8 cellular contexts compared by ENCODE assay signal in the genomic region with DNA sequence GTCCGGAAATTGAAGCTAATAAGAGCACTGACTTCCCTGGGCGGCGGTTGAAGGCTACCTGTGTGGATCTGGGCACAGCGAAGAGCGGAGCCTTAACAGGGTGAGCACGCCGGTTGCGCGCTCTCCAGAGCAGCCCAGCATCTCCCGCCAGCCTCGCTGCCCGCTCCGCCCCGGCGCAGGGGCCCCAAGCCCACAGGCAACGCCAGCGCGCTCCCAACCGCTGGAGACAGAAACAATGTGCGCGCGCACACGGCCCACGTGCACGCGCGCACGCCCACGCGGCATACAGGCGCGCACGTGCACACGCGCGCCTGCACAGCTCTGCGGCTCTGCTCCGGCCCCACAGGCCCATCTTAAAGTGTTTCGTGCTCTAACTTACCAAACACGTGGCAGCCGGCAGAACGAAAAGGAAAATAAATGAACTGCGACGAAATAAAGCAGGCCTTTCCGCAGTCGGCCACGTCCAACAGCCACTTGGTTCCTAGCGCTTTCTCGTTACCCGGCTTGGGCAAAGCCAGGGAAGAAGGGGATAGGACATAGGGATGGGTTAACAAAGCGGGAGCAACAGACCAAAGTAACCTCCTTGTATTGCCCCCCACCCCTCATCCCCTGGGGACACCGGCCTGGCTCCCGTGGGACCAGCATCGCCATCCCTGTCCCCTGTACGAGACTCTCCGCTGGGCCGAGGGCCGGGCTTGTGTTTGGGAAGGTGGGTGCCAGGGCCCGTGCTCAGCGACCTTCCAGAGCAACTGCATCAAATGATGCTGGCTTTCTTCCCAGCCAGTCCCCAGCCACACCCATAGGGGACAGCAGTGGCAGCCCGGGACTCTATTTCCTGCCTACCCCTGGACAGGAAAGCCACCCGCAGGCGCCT.
DNase-seq lines count a peak whose midpoint lies in the region; ATAC-seq, FAIRE-seq and TF ChIP-seq lines count a peak whose summit lies in the region.

No MANE protein-coding gene starts in this region.

- intact Hi-C loops in activated CD4-positive, alpha-beta T cell treated with anti-CD3 and anti-CD28 coated beads for 36 hours (cut with DNase I, micrococcal nuclease), result loop anchor here (1.0 to 5.0 kb wide), 4 partner anchors 102 to 204 kb away; a partner anchor contains a TSS
- intact Hi-C loops in left ventricle myocardium superior (cut with micrococcal nuclease), result no loop called here
- intact Hi-C loops in pancreas (cut with DNase I), result no loop called here

- H3K27me3 ChIP-seq in pancreas, result peaks cover 0 to 3% (median 0%) of the 10 kb centered on the region in 4 donors

- TF ChIP-seq CTCF in pancreas (IDR thresholded peaks at IDR 0.05), result no peak

- no peak for FAIRE-seq in pancreas (lab: Jason Lieb, UNC)

- H3K27ac Mint-ChIP-seq in activated CD4-positive, alpha-beta T cell treated with anti-CD3 and anti-CD28 coated beads for 36 hours, result no peak overlapping the region

- H3K9me3 ChIP-seq in pancreas, result no peaks in the 10 kb centered on the region

- H3K4me3 Mint-ChIP-seq in activated CD4-positive, alpha-beta T cell treated with anti-CD3 and anti-CD28 coated beads for 36 hours, result peak overlapping the region; percentile 63

- H3K27me3 Mint-ChIP-seq in activated CD4-positive, alpha-beta T cell treated with anti-CD3 and anti-CD28 coated beads for 36 hours, result peaks cover 42% of the 10 kb centered on the region

- H3K4me1 Mint-ChIP-seq in activated CD4-positive, alpha-beta T cell treated with anti-CD3 and anti-CD28 coated beads for 36 hours, result peaks cover 8% of the 10 kb centered on the region

- POLR2A ChIA-PET in activated CD4-positive, alpha-beta T cell treated with anti-CD3 and anti-CD28 coated beads for 36 hours (lab: Charles Lee), result no interaction called here

- no peaks in the 10 kb centered on the region for H3K9me3 Mint-ChIP-seq in activated CD4-positive, alpha-beta T cell treated with anti-CD3 and anti-CD28 coated beads for 36 hours (ENCODE audit: low read depth)

- CTCF ChIA-PET in activated CD4-positive, alpha-beta T cell treated with anti-CD3 and anti-CD28 coated beads for 36 hours (lab: Charles Lee), result interaction anchor here (1.5 kb wide), 1 partner anchor 17 kb away, joined by 3 read pairs; no protein-coding TSS in a partner anchor

- peaks cover 0 to 5% (median 0%) of the 10 kb centered on the region in 3 donors for H3K4me1 ChIP-seq in pancreas

- peak; percentile 84 for ATAC-seq in activated CD4-positive, alpha-beta T cell treated with anti-CD3 and anti-CD28 coated beads for 36 hours
- ATAC-seq in left ventricle myocardium superior (peak; percentile 97), pancreas (peak; percentile 66 to 92 (median 86))

- no peaks in the 10 kb centered on the region for H3K36me3 ChIP-seq in pancreas

- H3K4me3 ChIP-seq in pancreas, result peak overlapping the region in 3 of 4 donors; percentile 15 to 48 (median 29)

- H3K27ac ChIP-seq in pancreas, result no peak overlapping the region

- DNase-seq in activated CD4-positive, alpha-beta T cell treated with anti-CD3 and anti-CD28 coated beads for 36 hours, result peak; percentile 74
- DNase-seq in activated CD4-positive, alpha-beta T cell treated with anti-CD3 and anti-CD28 coated beads, Interleukin-2, amount 50 U/mL, for 4 hours, result no peak
- DNase-seq in NCI-H345 (lab: John Stamatoyannopoulos, UW) (peak; percentile 88), amygdala (lab: John Stamatoyannopoulos, UW) (peak in 30 of 56 donors; percentile 7 to 61 (median 32)), left ventricle myocardium superior (peak; percentile 81), pancreas (peak in 5 of 6 donors; percentile 13 to 70 (median 32)), SW 1271 (lab: John Stamatoyannopoulos, UW) (no peak), Kasumi-1 (lab: John Stamatoyannopoulos, UW) (no peak)

- 8 to 9% methylated on average over 63 of the region's 63 CpGs for WGBS in pancreas, 2 donors

- H3K36me3 Mint-ChIP-seq in activated CD4-positive, alpha-beta T cell treated with anti-CD3 and anti-CD28 coated beads for 36 hours (ENCODE audit: low read depth), result no peaks in the 10 kb centered on the region

Comparison
In these comparisons a context has a peak if more than half of its experiments do, and no peak if none do; other contexts are left out.
1. DNase-seq: peak in activated CD4-positive, alpha-beta T cell treated with anti-CD3 and anti-CD28 coated beads for 36 hours (single experiment), NCI-H345 (single experiment), amygdala (30 of 56), left ventricle myocardium superior (single experiment) and pancreas (5 of 6); none in activated CD4-positive, alpha-beta T cell treated with anti-CD3 and anti-CD28 coated beads, Interleukin-2, amount 50 U/mL, for 4 hours (0 of 2), SW 1271 (0 of 2) and Kasumi-1 (0 of 2).
2. intact Hi-C loops: an anchor here in activated CD4-positive, alpha-beta T cell treated with anti-CD3 and anti-CD28 coated beads for 36 hours (1.0 to 5.0 kb wide); none called in left ventricle myocardium superior and pancreas.
3. Peak in every context shown above with its lines, with median percentiles within 50 percentile points of each other: ATAC-seq.